In genomic region chr3:12856626-12857025, GRCh38 we compare ENCODE assay signal across 23 cellular contexts.
"Had no signal": no experiment of that assay in that cellular context is flagged by ENCODE, and none has a peak within 500 bp of the region (broad histone marks: within the 10 kb centered on the region; RNA-seq: fewer than 3 reads in every experiment).

No MANE protein-coding gene starts in this region.

- H3K36me3 ChIP-seq: left lung, prostate gland, right atrium auricular region, upper lobe of left lung had no signal

- FAIRE-seq: kidney had no signal

- ATAC-seq: activated CD4-positive, alpha-beta T cell treated with anti-CD3 and anti-CD28 coated beads for 36 hours; effector memory CD8-positive, alpha-beta T cell; left lung; stimulated activated naive CD8-positive, alpha-beta T cell treated with anti-CD3 and anti-CD28 coated beads, Interleukin-15, amount 100 ng/mL, for 72 hours had no signal

- H3K27ac ChIP-seq: epithelial cell of prostate, left lung, prostate gland, right atrium auricular region, skin epidermis, upper lobe of left lung had no signal

- H3K9me3 ChIP-seq: left lung, prostate gland, right atrium auricular region, upper lobe of left lung had no signal

- H3K4me1 ChIP-seq: left lung, prostate gland had no signal

- H3K27me3 ChIP-seq: right atrium auricular region, upper lobe of left lung had no signal

- DNase-seq: activated CD4-positive, alpha-beta memory T cell treated with anti-CD3 and anti-CD28 coated beads, Interleukin-2, amount 10 ng/mL, durations not matched to agents 7 days and 5 days; activated CD4-positive, alpha-beta T cell treated with anti-CD3 and anti-CD28 coated beads for 36 hours; activated naive CD4-positive, alpha-beta T cell treated with Interleukin-2 at 50 U/mL for 16 hours; activated naive CD8-positive, alpha-beta T cell treated with anti-CD3 and anti-CD28 coated beads, Interleukin-2, amount 10 ng/mL, durations not matched to agents 7 days and 5 days; activated T-cell treated with anti-CD3 and anti-CD28 coated beads, Interleukin-2, amount 50 U/mL, for 1 hour; amygdala; caudate nucleus; effector memory CD8-positive, alpha-beta T cell; foreskin melanocyte; glutamatergic neuron; hippocampal formation; kidney; left lung; stimulated activated CD4-positive, alpha-beta T cell treated with anti-CD3 and anti-CD28 coated beads, Interleukin-15, amount 100 ng/mL, for 24 hours; stimulated activated CD4-positive, alpha-beta T cell treated with anti-CD3 and anti-CD28 coated beads, Interleukin-2, amount 100 ng/mL, for 48 hours; stimulated activated naive CD8-positive, alpha-beta T cell treated with anti-CD3 and anti-CD28 coated beads, Interleukin-15, amount 100 ng/mL, for 72 hours; SW 1271; T-helper 2 cell; upper lobe of left lung had no signal

- H3K4me3 ChIP-seq: left lung, prostate gland, right atrium auricular region, skin epidermis, upper lobe of left lung had no signal
